ENCODE assay signal across 8 cellular contexts in the genomic region with DNA sequence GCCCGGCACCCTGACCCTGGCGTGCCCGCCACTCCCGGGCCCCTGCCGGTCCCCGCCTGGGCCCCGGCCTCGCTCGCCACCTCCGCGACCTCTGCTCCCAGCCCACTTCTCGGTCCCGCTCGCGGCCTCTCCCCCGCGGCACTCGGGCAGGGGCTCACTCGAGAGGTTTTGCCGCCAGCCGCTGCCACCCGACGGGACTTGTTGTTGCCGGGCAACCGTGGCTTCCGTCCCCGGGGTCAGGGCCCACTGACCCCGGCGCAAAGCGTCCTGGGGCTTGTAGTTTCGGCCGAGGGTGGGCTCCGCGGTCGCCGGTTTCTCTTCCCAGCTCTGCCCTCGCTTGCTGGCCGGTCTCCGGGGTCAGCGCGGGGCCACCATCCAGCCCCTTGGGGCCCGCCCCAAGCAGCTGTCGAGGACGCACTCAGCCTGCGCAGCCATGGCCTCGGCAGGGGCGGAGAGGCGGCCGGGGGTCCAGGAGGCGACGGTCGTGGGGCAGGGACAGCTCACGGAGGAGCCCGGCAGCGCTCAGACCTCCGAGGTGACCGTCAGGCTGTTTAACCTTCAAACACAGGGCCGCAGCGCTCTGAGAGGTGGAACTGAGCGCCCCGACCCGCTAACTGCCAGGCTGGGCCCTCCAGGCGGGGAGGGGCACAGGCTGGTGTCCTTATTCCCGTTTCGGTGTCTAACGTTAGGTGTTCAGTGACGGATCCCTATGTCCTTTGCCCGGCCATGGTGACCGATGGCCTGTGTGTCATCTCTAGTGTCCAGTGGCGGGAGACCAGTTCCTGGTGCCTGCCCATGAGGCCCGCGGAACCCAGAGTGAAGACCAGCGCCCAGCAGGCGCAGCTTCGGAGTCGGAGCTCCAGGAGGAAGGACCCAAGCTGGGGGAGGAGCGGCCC. TPM values are rescaled to one million over a fixed set of nuclear protein-coding genes. Genes with fewer than 3 reads are reported as not detected.
A peak's percentile ranks its signal among the peaks of the same experiment; 100 is the strongest.
DNase-seq lines count a peak whose midpoint lies in the region; ATAC-seq lines count a peak whose summit lies in the region.

A gene with protein sequence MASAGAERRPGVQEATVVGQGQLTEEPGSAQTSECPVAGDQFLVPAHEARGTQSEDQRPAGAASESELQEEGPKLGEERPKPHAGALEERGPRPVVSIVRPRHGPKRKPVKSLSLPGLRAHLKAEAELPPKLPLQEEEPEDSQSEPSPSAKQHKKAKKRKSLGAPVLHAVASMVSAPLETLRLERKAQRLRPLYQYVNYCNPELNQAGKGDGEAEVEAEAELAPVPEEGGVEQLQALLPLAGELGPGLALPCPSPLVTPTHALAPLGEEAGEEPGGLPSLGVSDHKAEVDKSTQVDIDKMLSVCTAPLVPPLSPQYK (plus strand): TSS at position 277 of the 896 bp plus-strand sequence. CDS start 157 bp downstream, at position 434.
A gene with protein sequence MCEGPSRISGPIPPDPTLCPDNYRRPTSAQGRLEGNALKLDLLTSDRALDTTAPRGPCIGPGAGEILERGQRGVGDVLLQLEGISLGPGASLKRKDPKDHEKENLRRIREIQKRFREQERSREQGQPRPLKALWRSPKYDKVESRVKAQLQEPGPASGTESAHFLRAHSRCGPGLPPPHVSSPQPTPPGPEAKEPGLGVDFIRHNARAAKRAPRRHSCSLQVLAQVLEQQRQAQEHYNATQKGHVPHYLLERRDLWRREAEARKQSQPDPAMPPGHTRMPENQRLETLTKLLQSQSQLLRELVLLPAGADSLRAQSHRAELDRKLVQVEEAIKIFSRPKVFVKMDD (minus strand): TSS at position 213 of the 896 bp plus-strand sequence. CDS start 308 bp downstream, outside the sequence.

- peak; percentile 68 for ATAC-seq in GM19463 (IDR thresholded peaks at IDR 0.05; ENCODE audit: unreplicated experiment)

- CTCF ChIA-PET in activated naive CD4-positive, alpha-beta T cell treated with anti-CD3 and anti-CD28 coated beads for 36 hours (lab: Charles Lee), result interaction anchor here (0.6 to 13.5 kb wide), 16 partner anchors 9 to 217 kb away, joined by 3 to 131 read pairs (median 4); partner anchors contain the start of genes CARMIL2, CTCF and RANBP10

- in situ Hi-C loops in SK-MEL-5 (cut with HindIII; ENCODE audit: low pct_unique_long_range_greater_than_20kb, low sequenced_read_pairs), result no loop called here

- intact Hi-C loops in activated naive CD4-positive, alpha-beta T cell treated with anti-CD3 and anti-CD28 coated beads for 36 hours (cut with micrococcal nuclease), result loop anchor here (1.0 kb wide), 1 partner anchor 140 kb away; the partner anchor contains the start of genes RANBP10 and TSNAXIP1

- peaks cover 1% of the 10 kb centered on the region for H3K36me3 Mint-ChIP-seq in activated naive CD4-positive, alpha-beta T cell treated with anti-CD3 and anti-CD28 coated beads for 36 hours (ENCODE audit: low read depth)

- H3K27me3 Mint-ChIP-seq in activated naive CD4-positive, alpha-beta T cell treated with anti-CD3 and anti-CD28 coated beads for 36 hours (ENCODE audit: low read depth), result no peaks in the 10 kb centered on the region

- H3K9me3 Mint-ChIP-seq in activated naive CD4-positive, alpha-beta T cell treated with anti-CD3 and anti-CD28 coated beads for 36 hours, result no peaks in the 10 kb centered on the region

- peaks cover 17% of the 10 kb centered on the region for H3K4me1 Mint-ChIP-seq in activated naive CD4-positive, alpha-beta T cell treated with anti-CD3 and anti-CD28 coated beads for 36 hours (ENCODE audit: low read depth)

- peak within 1 kb of the TSS; percentile 90 for H3K4me3 Mint-ChIP-seq in activated naive CD4-positive, alpha-beta T cell treated with anti-CD3 and anti-CD28 coated beads for 36 hours

- peak within 1 kb of the TSS; percentile 30 for H3K27ac Mint-ChIP-seq in activated naive CD4-positive, alpha-beta T cell treated with anti-CD3 and anti-CD28 coated beads for 36 hours

- DNase-seq in CD1c-positive myeloid dendritic cell (ENCODE audit: extremely low spot score) (peak; percentile 88), HuH-7 (ENCODE audit: low spot score) (peak; percentile 99), SK-MEL-5 (ENCODE audit: low read depth, low spot score) (peak; percentile 72), globus pallidus (ENCODE audit: low spot score) (peak; percentile 82), occipital lobe (lab: John Stamatoyannopoulos, UW) (peak; percentile 55), superior temporal gyrus (ENCODE audit: extremely low spot score) (peak; percentile 81)
- DNase-seq in activated naive CD4-positive, alpha-beta T cell treated with anti-CD3 and anti-CD28 coated beads for 36 hours, result peak; percentile 84

RNA-seq across cellular contexts. Expression of the first gene that starts in this region (rescaled TPM):
- total RNA-seq in SK-MEL-5 (2014; rRNA removed; shearing (Covaris generic)), result 0.98 and 3.1 TPM in 2 replicates
- polyA plus RNA-seq in SK-MEL-5 (2015; cell fraction: cytosol; rRNA removed), result 5.3 and 7.6 TPM in 2 replicates
- 21.3 and 39.4 TPM in 2 replicates for polyA plus RNA-seq in SK-MEL-5 (2015; cell fraction: nucleus; rRNA removed)
- total RNA-seq in activated naive CD4-positive, alpha-beta T cell treated with anti-CD3 and anti-CD28 coated beads for 36 hours, result 1 to 10 TPM; 3.2 to 3.6 TPM
- 3.1 TPM for total RNA-seq in occipital lobe

RNA-seq across cellular contexts. Expression of the second gene that starts in this region (rescaled TPM):
- 6.4 and 9.1 TPM in 2 replicates for total RNA-seq in SK-MEL-5 (2014; rRNA removed; shearing (Covaris generic))
- 8.1 and 11.0 TPM in 2 replicates for polyA plus RNA-seq in SK-MEL-5 (2015; cell fraction: cytosol; rRNA removed)
- polyA plus RNA-seq in SK-MEL-5 (2015; cell fraction: nucleus; rRNA removed), result 12.3 and 20.3 TPM in 2 replicates
- total RNA-seq in activated naive CD4-positive, alpha-beta T cell treated with anti-CD3 and anti-CD28 coated beads for 36 hours, result 1 to 10 TPM; 6.7 to 7.3 TPM
- total RNA-seq in occipital lobe, result 6.2 TPM

Comparison
In these comparisons a context has a peak if more than half of its experiments do, and no peak if none do; other contexts are left out.
1. Peak in every context shown above with its lines: DNase-seq and ATAC-seq.